ENCODE assay signal across 8 cellular contexts in genomic region chr15:47711654-47712053, GRCh38. TPM values are rescaled to one million over a fixed set of nuclear protein-coding genes. Genes with fewer than 3 reads are reported as not detected.
A peak's percentile ranks its signal among the peaks of the same experiment; 100 is the strongest.
DNase-seq lines count a peak whose midpoint lies in the region; ATAC-seq and TF ChIP-seq lines count a peak whose summit lies in the region.
"Had no signal": no experiment of that assay in that cellular context is flagged by ENCODE, and none has a peak within 500 bp of the region (broad histone marks: within the 10 kb centered on the region; RNA-seq: fewer than 3 reads in every experiment).

No MANE protein-coding gene starts in this region.

- H3K4me1 ChIP-seq in Loucy (ENCODE audit: insufficient read depth, low read length, poor library complexity, severe bottlenecking): no peaks in the 10 kb centered on the region
- no peaks in the 10 kb centered on the region for H3K4me1 ChIP-seq in parathyroid adenoma

- TF ChIP-seq CTCF in GM12872 (IDR thresholded peaks at IDR 0.05; ENCODE audit: insufficient read depth, low read depth, low read length) (peak; percentile 45), Loucy (conservative IDR thresholded peaks at IDR 0.05; ENCODE audit: low read length) (peak; percentile 69), chondrocyte (IDR thresholded peaks at IDR 0.05) (peak; percentile 86), parathyroid adenoma (IDR thresholded peaks at IDR 0.05) (peak; percentile 61)

- ATAC-seq in activated naive CD8-positive, alpha-beta T cell treated with anti-CD3 and anti-CD28 coated beads, Interleukin-2, amount 50 U/mL, for 24 hours: no peak
- ATAC-seq in HG03159 (IDR thresholded peaks at IDR 0.05; ENCODE audit: unreplicated experiment): no peak

- no peaks in the 10 kb centered on the region for H3K4me1 Mint-ChIP-seq in chondrocyte (ENCODE audit: low read depth)
- no peaks in the 10 kb centered on the region for H3K4me1 Mint-ChIP-seq in activated naive CD8-positive, alpha-beta T cell treated with anti-CD3 and anti-CD28 coated beads, Interleukin-2, amount 50 U/mL, for 24 hours

- no peaks in the 10 kb centered on the region for H3K27me3 ChIP-seq in Loucy (ENCODE audit: insufficient read depth, low read length, poor library complexity, severe bottlenecking)
- no peaks in the 10 kb centered on the region for H3K27me3 ChIP-seq in parathyroid adenoma (ENCODE audit: control insufficient read depth, insufficient read depth, low read length)

- H3K79me2 ChIP-seq in Loucy (ENCODE audit: insufficient read depth, low read length) (no peaks in the 10 kb centered on the region), parathyroid adenoma (no peaks in the 10 kb centered on the region)

- DNase-seq in chondrocyte (ENCODE audit: low spot score) (no peak), substantia nigra (lab: John Stamatoyannopoulos, UW) (no peak)
- DNase-seq in activated naive CD8-positive, alpha-beta T cell treated with anti-CD3 and anti-CD28 coated beads, Interleukin-2, amount 50 U/mL, for 24 hours: no peak
- DNase-seq: spleen had no signal

- H4K20me1 ChIP-seq in Loucy (ENCODE audit: insufficient read depth, low read length, poor library complexity, severe bottlenecking): no peaks in the 10 kb centered on the region

- no peak overlapping the region for H3K4me3 Mint-ChIP-seq in chondrocyte (ENCODE audit: unreplicated experiment)
- H3K4me3 Mint-ChIP-seq in activated naive CD8-positive, alpha-beta T cell treated with anti-CD3 and anti-CD28 coated beads, Interleukin-2, amount 50 U/mL, for 24 hours: no peak overlapping the region

- H2AFZ ChIP-seq in Loucy (ENCODE audit: low read length) (peak overlapping the region; percentile 65), parathyroid adenoma (no peak overlapping the region)

- H3K36me3 Mint-ChIP-seq in chondrocyte (ENCODE audit: low read depth): no peaks in the 10 kb centered on the region
- H3K36me3 Mint-ChIP-seq in activated naive CD8-positive, alpha-beta T cell treated with anti-CD3 and anti-CD28 coated beads, Interleukin-2, amount 50 U/mL, for 24 hours (ENCODE audit: low read depth): no peaks in the 10 kb centered on the region

- no peaks in the 10 kb centered on the region for H3K9me2 ChIP-seq in Loucy (replicated peaks; ENCODE audit: low read depth, low read length)

- H3K9me3 ChIP-seq in Loucy (ENCODE audit: insufficient read depth, low read depth, low read length): no peaks in the 10 kb centered on the region
- H3K9me3 ChIP-seq in parathyroid adenoma (ENCODE audit: control insufficient read depth, low read length): no peaks in the 10 kb centered on the region
- H3K9me3 ChIP-seq: spleen had no signal

- H3K4me2 ChIP-seq in Loucy (ENCODE audit: low read depth, low read length, poor library complexity, severe bottlenecking) (no peak overlapping the region), parathyroid adenoma (ENCODE audit: low read length) (no peak overlapping the region)

- no peak overlapping the region for H3K27ac Mint-ChIP-seq in chondrocyte (ENCODE audit: unreplicated experiment)
- no peak overlapping the region for H3K27ac Mint-ChIP-seq in activated naive CD8-positive, alpha-beta T cell treated with anti-CD3 and anti-CD28 coated beads, Interleukin-2, amount 50 U/mL, for 24 hours

- H3K27ac ChIP-seq in parathyroid adenoma: no peak overlapping the region
- no peak overlapping the region for H3K27ac ChIP-seq in substantia nigra (ENCODE audit: low read depth, low read length, poor library complexity, severe bottlenecking)
- H3K27ac ChIP-seq: spleen had no signal

- H3K9ac ChIP-seq in Loucy (ENCODE audit: low read depth, low read length, poor library complexity, severe bottlenecking) (no peak overlapping the region), parathyroid adenoma (no peak overlapping the region)

- H3K27me3 Mint-ChIP-seq in chondrocyte (ENCODE audit: low read depth): peaks cover 14% of the 10 kb centered on the region
- H3K27me3 Mint-ChIP-seq in activated naive CD8-positive, alpha-beta T cell treated with anti-CD3 and anti-CD28 coated beads, Interleukin-2, amount 50 U/mL, for 24 hours: peaks cover 15% of the 10 kb centered on the region

- no peaks in the 10 kb centered on the region for H3K9me3 Mint-ChIP-seq in chondrocyte (ENCODE audit: low read depth)
- H3K9me3 Mint-ChIP-seq in activated naive CD8-positive, alpha-beta T cell treated with anti-CD3 and anti-CD28 coated beads, Interleukin-2, amount 50 U/mL, for 24 hours: no peaks in the 10 kb centered on the region

- H3K36me3 ChIP-seq in Loucy (ENCODE audit: insufficient read depth, low read length) (no peaks in the 10 kb centered on the region), parathyroid adenoma (ENCODE audit: control insufficient read depth, insufficient read depth, low read length) (no peaks in the 10 kb centered on the region)
- H3K36me3 ChIP-seq: spleen had no signal

- H3K4me3 ChIP-seq in Loucy (ENCODE audit: low read length, poor library complexity, severe bottlenecking) (no peak overlapping the region), parathyroid adenoma (ENCODE audit: low read depth, low read length) (no peak overlapping the region)
- H3K4me3 ChIP-seq: spleen had no signal

- no peaks in the 10 kb centered on the region for H3F3A ChIP-seq in Loucy (ENCODE audit: low read depth)

RNA-seq across cellular contexts. Expression of gene SEMA6D, which starts 5.7 kb away (rescaled TPM):
- total RNA-seq in chondrocyte: 4.9 to 6.4 TPM (median 5.4 TPM) in 3 replicates
